ENCODE assay signal across 8 cellular contexts in the genomic region with DNA sequence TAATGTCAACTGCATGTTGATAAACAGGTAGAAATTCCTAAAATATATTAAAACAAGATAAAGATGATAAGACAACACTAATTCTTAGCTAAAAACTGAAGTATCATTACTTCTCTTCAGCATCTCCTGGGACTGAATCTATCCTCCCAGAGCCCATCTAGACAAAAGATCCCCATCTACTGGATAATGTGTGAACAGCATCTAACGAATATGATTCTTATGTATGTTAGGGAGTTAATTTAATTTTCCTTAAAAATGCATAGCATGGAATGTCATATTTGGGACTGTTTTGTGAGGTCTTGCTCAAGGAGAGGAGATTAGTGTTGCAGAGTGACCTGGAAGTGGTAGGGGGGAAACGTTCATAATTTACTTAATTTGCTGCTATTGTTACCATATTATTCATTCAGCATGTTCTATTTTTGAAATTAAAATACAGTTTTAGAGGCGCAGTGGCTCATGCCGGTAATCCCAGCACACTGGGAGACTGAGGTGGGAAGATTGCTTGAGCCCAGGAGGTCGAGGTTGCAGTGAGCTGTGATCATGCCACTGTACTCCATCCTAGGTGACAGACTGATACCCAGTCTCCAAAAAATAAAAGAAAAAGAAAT.
DNase-seq lines count a peak whose midpoint lies in the region; ATAC-seq, FAIRE-seq and TF ChIP-seq lines count a peak whose summit lies in the region.

No MANE protein-coding gene starts in this region.

- TF ChIP-seq POLR2A in sigmoid colon (IDR thresholded peaks at IDR 0.05) (no peak), lower leg skin (IDR thresholded peaks at IDR 0.05) (no peak)

- intact Hi-C loops in sigmoid colon (cut with DNase I) = no loop called here
- intact Hi-C loops in lower leg skin (cut with DNase I; ENCODE audit: low total_unique reads) = no loop called here

- no peaks in the 10 kb centered on the region for H3K36me3 ChIP-seq in sigmoid colon

- 47 to 54% methylated on average over 5 of the region's 5 CpGs for WGBS in sigmoid colon, 2 donors
- 36 to 41% methylated on average over 5 of the region's 5 CpGs for WGBS in lower leg skin, 2 donors

- H3K4me1 ChIP-seq in sigmoid colon = peaks cover 0 to 19% (median 12%) of the 10 kb centered on the region in 4 donors

- DNase-seq in SIG-M5 treated with dmso at 0.1 percent for 504 hours (lab: John Stamatoyannopoulos, UW; ENCODE audit: unreplicated experiment) (peak; percentile 9), SIG-M5 (lab: John Stamatoyannopoulos, UW) (no peak), RCC 7860 (ENCODE audit: low spot score) (peak; percentile 27), fibroblast of peridontal ligament (ENCODE audit: extremely low read depth) (peak; percentile 72), sigmoid colon (no peak), lower leg skin (ENCODE audit: low spot score in 2 of 2) (no peak), COR-L47 (lab: John Stamatoyannopoulos, UW) (no peak)

- H3K27ac ChIP-seq in sigmoid colon = no peak overlapping the region

- H3K4me3 ChIP-seq in sigmoid colon (no peak overlapping the region), lower leg skin (ENCODE audit: low read depth, poor library complexity, severe bottlenecking) (no peak overlapping the region)

- peak; percentile 48 for FAIRE-seq in RCC 7860 (lab: Jason Lieb, UNC)

- ATAC-seq in HG03175 (IDR thresholded peaks at IDR 0.05; ENCODE audit: unreplicated experiment) = peak; percentile 76

- no peaks in the 10 kb centered on the region for H3K27me3 ChIP-seq in sigmoid colon

- no peak for TF ChIP-seq EP300 in sigmoid colon (IDR thresholded peaks at IDR 0.05)

- no peaks in the 10 kb centered on the region for H3K9me3 ChIP-seq in sigmoid colon

- TF ChIP-seq CTCF in sigmoid colon (IDR thresholded peaks at IDR 0.05) (peak in 3 of 4 experiments; percentile 34 to 56 (median 50)), lower leg skin (IDR thresholded peaks at IDR 0.05) (no peak)

Comparison
In these comparisons a context has a peak if more than half of its experiments do, and no peak if none do; other contexts are left out.
1. DNase-seq: peak in SIG-M5 treated with dmso at 0.1 percent for 504 hours (single experiment), RCC 7860 (single experiment) and fibroblast of peridontal ligament (single experiment); none in SIG-M5 (single experiment), sigmoid colon (single experiment), lower leg skin (0 of 2) and COR-L47 (single experiment).
2. CTCF ChIP-seq: peak in sigmoid colon (3 of 4); none in lower leg skin (0 of 3).